14 cellular contexts compared by ENCODE assay signal in genomic region chr5:119285070-119285916, GRCh38.
A peak's percentile ranks its signal among the peaks of the same experiment; 100 is the strongest.
DNase-seq lines count a peak whose midpoint lies in the region; ATAC-seq and TF ChIP-seq lines count a peak whose summit lies in the region.
"Had no signal": no experiment of that assay in that cellular context is flagged by ENCODE, and none has a peak within 500 bp of the region (broad histone marks: within the 10 kb centered on the region; RNA-seq: fewer than 3 reads in every experiment).

No MANE protein-coding gene starts in this region.

- intact Hi-C loops in MCF 10A (cut with micrococcal nuclease) = no loop called here
- intact Hi-C loops in mammary epithelial cell (cut with micrococcal nuclease) = no loop called here
- intact Hi-C loops in left ventricle myocardium superior (cut with micrococcal nuclease) = no loop called here
- intact Hi-C loops in aorta (cut with DNase I) = loop anchor here in 1 of 2 donors (5.0 kb wide), 1 partner anchor 37 kb away; no protein-coding TSS in a partner anchor

- H3K27ac ChIP-seq in mammary epithelial cell (ENCODE audit: insufficient read depth, low read depth, low read length) (no peak overlapping the region), aorta (ENCODE audit: low read depth in 1 of 2, low read length in 2 of 2) (peak overlapping the region; percentile 40 to 57)
- H3K27ac ChIP-seq: gastrocnemius medialis had no signal

- DNase-seq in MCF 10A (ENCODE audit: unreplicated experiment) (no peak), mammary epithelial cell (no peak), left ventricle myocardium superior (no peak), aorta (no peak), glutamatergic neuron (no peak), mesenteric fat pad (ENCODE audit: low spot score) (no peak)
- no peak for DNase-seq in activated CD4-positive, alpha-beta memory T cell treated with anti-CD3 and anti-CD28 coated beads, Interleukin-2, amount 10 ng/mL, durations not matched to agents 7 days and 5 days
- DNase-seq: C1 segment of cervical spinal cord; gastrocnemius medialis; posterior cingulate gyrus; stimulated activated CD4-positive, alpha-beta T cell treated with anti-CD3 and anti-CD28 coated beads, Interleukin-4, amount 100 ng/mL, for 24 hours; T-helper 9 cell had no signal

- no peaks in the 10 kb centered on the region for H3K36me3 Mint-ChIP-seq in MCF 10A (ENCODE audit: insufficient read depth, unreplicated experiment)
- H3K36me3 Mint-ChIP-seq in activated CD4-positive, alpha-beta memory T cell treated with anti-CD3 and anti-CD28 coated beads, Interleukin-2, amount 10 ng/mL, durations not matched to agents 7 days and 5 days (ENCODE audit: low read depth) = peaks cover 65% of the 10 kb centered on the region
- H3K36me3 Mint-ChIP-seq in glutamatergic neuron (ENCODE audit: unreplicated experiment) = no peaks in the 10 kb centered on the region

- H3K9me3 ChIP-seq in mammary epithelial cell (replicated peaks; ENCODE audit: insufficient read depth, low read length) (no peaks in the 10 kb centered on the region), aorta (ENCODE audit: control insufficient read depth, low read length) (no peaks in the 10 kb centered on the region)
- H3K9me3 ChIP-seq: gastrocnemius medialis had no signal

- H3K9ac ChIP-seq in mammary epithelial cell (ENCODE audit: insufficient read depth, low read length) = no peak overlapping the region

- H3K4me3 ChIP-seq in mammary epithelial cell (replicated peaks in 1 of 3; ENCODE audit: insufficient read depth in 1 of 3, low read depth in 2 of 3, low read length in 3 of 3) = no peak overlapping the region
- no peak overlapping the region for H3K4me3 ChIP-seq in aorta (ENCODE audit: low read length in 2 of 2)
- H3K4me3 ChIP-seq: gastrocnemius medialis had no signal

- H3K27me3 ChIP-seq in mammary epithelial cell (ENCODE audit: insufficient read depth, low read length) (no peaks in the 10 kb centered on the region), aorta (ENCODE audit: control insufficient read depth in 1 of 2, insufficient read depth in 2 of 2, low read length in 1 of 2) (no peaks in the 10 kb centered on the region)
- H3K27me3 ChIP-seq: gastrocnemius medialis had no signal

- no peaks in the 10 kb centered on the region for H3K36me3 ChIP-seq in mammary epithelial cell (ENCODE audit: insufficient read depth, low read length)
- H3K36me3 ChIP-seq in aorta (ENCODE audit: control insufficient read depth in 1 of 2, insufficient read depth in 2 of 2, low read length in 1 of 2) = no peaks in the 10 kb centered on the region
- H3K36me3 ChIP-seq: gastrocnemius medialis had no signal

- ATAC-seq in left ventricle myocardium superior (peak; percentile 68), aorta (ENCODE audit: low FRiP score) (peak; percentile 59), GM19467 (IDR thresholded peaks at IDR 0.05; ENCODE audit: unreplicated experiment) (no peak)
- ATAC-seq: gastrocnemius medialis, left lobe of liver had no signal

- H3K4me1 ChIP-seq in mammary epithelial cell (ENCODE audit: insufficient read depth, low read length) = peaks cover 35% of the 10 kb centered on the region
- peaks cover 4 to 5% of the 10 kb centered on the region in 2 donors for H3K4me1 ChIP-seq in aorta (ENCODE audit: control insufficient read depth in 1 of 2, insufficient read depth in 2 of 2, low read length in 2 of 2)

- no peak overlapping the region for H2AFZ ChIP-seq in mammary epithelial cell (ENCODE audit: low read depth, low read length)

- POLR2A ChIA-PET in MCF 10A (lab: Yijun Ruan, JAX) = interaction anchor here (0.7 to 2.0 kb wide), 4 partner anchors 10 to 127 kb away, joined by 3 to 7 read pairs (median 4); no protein-coding TSS in a partner anchor
- POLR2A ChIA-PET in activated CD4-positive, alpha-beta memory T cell treated with anti-CD3 and anti-CD28 coated beads, Interleukin-2, amount 10 ng/mL, durations not matched to agents 7 days and 5 days (lab: Charles Lee) = interaction anchor here (0.6 to 10.2 kb wide), 4 partner anchors 14 to 72 kb away, joined by 3 to 128 read pairs (median 50); no protein-coding TSS in a partner anchor

- peaks cover 61% of the 10 kb centered on the region for H3K79me2 ChIP-seq in mammary epithelial cell (ENCODE audit: insufficient read depth, low read length)

- no peak for TF ChIP-seq CTCF in MCF 10A (IDR thresholded peaks at IDR 0.05; ENCODE audit: unreplicated experiment)
- TF ChIP-seq CTCF in mammary epithelial cell (conservative IDR thresholded peaks at IDR 0.05 in 1 of 2, IDR thresholded peaks at IDR 0.05 in 1 of 2; ENCODE audit: extremely low read depth in 1 of 2, insufficient read depth in 1 of 2, low read depth in 1 of 2, low read length in 2 of 2) = no peak
- no peak for TF ChIP-seq CTCF in glutamatergic neuron (IDR thresholded peaks at IDR 0.05; ENCODE audit: partially characterized antibody, unreplicated experiment)

- H3K9me3 Mint-ChIP-seq in MCF 10A (ENCODE audit: unreplicated experiment) (no peaks in the 10 kb centered on the region), glutamatergic neuron (ENCODE audit: unreplicated experiment) (no peaks in the 10 kb centered on the region)
- peaks cover under 1% of the 10 kb centered on the region for H3K9me3 Mint-ChIP-seq in activated CD4-positive, alpha-beta memory T cell treated with anti-CD3 and anti-CD28 coated beads, Interleukin-2, amount 10 ng/mL, durations not matched to agents 7 days and 5 days

- WGBS in mammary epithelial cell (ENCODE audit: low coverage, missing lambda C conversion rate) = 95% methylated on average over 5 of the region's 5 CpGs
- 67 to 68% methylated on average over 5 of the region's 5 CpGs for WGBS in aorta, 2 donors

- H3K27me3 Mint-ChIP-seq in MCF 10A (ENCODE audit: insufficient read depth, unreplicated experiment) (no peaks in the 10 kb centered on the region), glutamatergic neuron (ENCODE audit: unreplicated experiment) (no peaks in the 10 kb centered on the region)
- no peaks in the 10 kb centered on the region for H3K27me3 Mint-ChIP-seq in activated CD4-positive, alpha-beta memory T cell treated with anti-CD3 and anti-CD28 coated beads, Interleukin-2, amount 10 ng/mL, durations not matched to agents 7 days and 5 days

- H3K4me3 Mint-ChIP-seq in MCF 10A (ENCODE audit: unreplicated experiment) (no peak overlapping the region), glutamatergic neuron (ENCODE audit: unreplicated experiment) (no peak overlapping the region)
- no peak overlapping the region for H3K4me3 Mint-ChIP-seq in activated CD4-positive, alpha-beta memory T cell treated with anti-CD3 and anti-CD28 coated beads, Interleukin-2, amount 10 ng/mL, durations not matched to agents 7 days and 5 days

- H3K27ac Mint-ChIP-seq in MCF 10A (ENCODE audit: low read depth, unreplicated experiment) = peak overlapping the region; percentile 24
- peak overlapping the region; percentile 92 for H3K27ac Mint-ChIP-seq in activated CD4-positive, alpha-beta memory T cell treated with anti-CD3 and anti-CD28 coated beads, Interleukin-2, amount 10 ng/mL, durations not matched to agents 7 days and 5 days
- no peak overlapping the region for H3K27ac Mint-ChIP-seq in glutamatergic neuron (ENCODE audit: unreplicated experiment)

- in situ Hi-C loops in mammary epithelial cell (cut with MboI; ENCODE audit: low sequenced_read_pairs in 2 of 2) = no loop called here

- dilution Hi-C loops in mammary epithelial cell (cut with HindIII; ENCODE audit: low sequenced_read_pairs) = no loop called here

- no peaks in the 10 kb centered on the region for H4K20me1 ChIP-seq in mammary epithelial cell (ENCODE audit: insufficient read depth, low read length)

- BruUV-seq in MCF 10A (replicated peaks; lab: Mats Ljungman, UMichigan) = no TSS peak
- BruUV-seq in mammary epithelial cell (replicated peaks; lab: Mats Ljungman, UMichigan) = no TSS peak

- no peak overlapping the region for H3K4me2 ChIP-seq in mammary epithelial cell (ENCODE audit: insufficient read depth, low read depth, low read length)

- CTCF ChIA-PET in MCF 10A (lab: Yijun Ruan, JAX) (interaction anchor here (0.6 kb wide), 1 partner anchor 1518 kb away, joined by 3 read pairs; no protein-coding TSS in a partner anchor), mammary epithelial cell (lab: Charles Lee; ENCODE audit: low non-redundant PET) (no interaction called here)
- CTCF ChIA-PET in activated CD4-positive, alpha-beta memory T cell treated with anti-CD3 and anti-CD28 coated beads, Interleukin-2, amount 10 ng/mL, durations not matched to agents 7 days and 5 days (lab: Charles Lee) = interaction anchor here (3.0 kb wide), 1 partner anchor 30 kb away, joined by 9 read pairs; no protein-coding TSS in a partner anchor

- H3K4me1 Mint-ChIP-seq in MCF 10A (ENCODE audit: insufficient read depth, unreplicated experiment) = peaks cover 38% of the 10 kb centered on the region
- peaks cover 98% of the 10 kb centered on the region for H3K4me1 Mint-ChIP-seq in activated CD4-positive, alpha-beta memory T cell treated with anti-CD3 and anti-CD28 coated beads, Interleukin-2, amount 10 ng/mL, durations not matched to agents 7 days and 5 days
- H3K4me1 Mint-ChIP-seq in glutamatergic neuron (ENCODE audit: low read depth, unreplicated experiment) = peaks cover 2% of the 10 kb centered on the region
